2 cellular contexts compared by ENCODE assay signal in the genomic region with DNA sequence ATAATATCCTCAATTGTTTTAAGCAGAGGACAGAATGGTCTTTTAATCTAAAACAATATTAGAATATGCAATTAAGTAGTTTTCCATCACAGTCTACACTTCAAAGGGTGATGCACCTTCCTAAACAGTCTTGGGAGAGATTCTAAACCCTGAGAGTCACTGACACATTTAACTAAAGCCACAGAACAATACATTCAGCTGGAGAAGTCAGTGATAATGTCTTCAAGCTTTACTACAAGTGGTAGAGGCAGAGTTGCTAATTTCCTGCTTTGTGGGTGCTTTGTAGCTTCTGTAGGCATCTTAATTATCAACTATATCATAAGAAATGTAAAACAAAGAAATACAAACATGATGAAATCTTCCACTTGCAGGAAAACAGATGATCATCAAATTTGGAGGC.
TF ChIP-seq lines count a peak whose summit lies in the region.

No MANE protein-coding gene starts in this region.

TF ChIP-seq in liver, 16 proteins besides CTCF, POLR2A, EP300 and RAD21:
- no peak for TF ChIP-seq FOXA1 (IDR thresholded peaks at IDR 0.05)

TF ChIP-seq in HepG2, 621 proteins besides CTCF, POLR2A, EP300 and RAD21:
- no peak for TF ChIP-seq THAP11 (CRISPR knock-in tag; IDR thresholded peaks at IDR 0.05)
- no peak for TF ChIP-seq ZNF333 (CRISPR knock-in tag; IDR thresholded peaks at IDR 0.05; ENCODE audit: borderline replicate concordance)
- TF ChIP-seq ATF1 (CRISPR knock-in tag; IDR thresholded peaks at IDR 0.05), result no peak
- TF ChIP-seq SP4 (CRISPR knock-in tag; IDR thresholded peaks at IDR 0.05), result no peak
- no peak for TF ChIP-seq KDM2A (CRISPR knock-in tag; IDR thresholded peaks at IDR 0.05; ENCODE audit: borderline replicate concordance, low read depth)
- no peak for TF ChIP-seq SIX4 (CRISPR knock-in tag; IDR thresholded peaks at IDR 0.05)
- TF ChIP-seq USF2 (IDR thresholded peaks at IDR 0.05; ENCODE audit: low read depth, low read length), result no peak
- no peak for TF ChIP-seq USF2 (CRISPR knock-in tag; IDR thresholded peaks at IDR 0.05; ENCODE audit: borderline replicate concordance)
- no peak for TF ChIP-seq GMEB1 (CRISPR knock-in tag; IDR thresholded peaks at IDR 0.05; ENCODE audit: borderline replicate concordance)
- TF ChIP-seq, protein P1, sequence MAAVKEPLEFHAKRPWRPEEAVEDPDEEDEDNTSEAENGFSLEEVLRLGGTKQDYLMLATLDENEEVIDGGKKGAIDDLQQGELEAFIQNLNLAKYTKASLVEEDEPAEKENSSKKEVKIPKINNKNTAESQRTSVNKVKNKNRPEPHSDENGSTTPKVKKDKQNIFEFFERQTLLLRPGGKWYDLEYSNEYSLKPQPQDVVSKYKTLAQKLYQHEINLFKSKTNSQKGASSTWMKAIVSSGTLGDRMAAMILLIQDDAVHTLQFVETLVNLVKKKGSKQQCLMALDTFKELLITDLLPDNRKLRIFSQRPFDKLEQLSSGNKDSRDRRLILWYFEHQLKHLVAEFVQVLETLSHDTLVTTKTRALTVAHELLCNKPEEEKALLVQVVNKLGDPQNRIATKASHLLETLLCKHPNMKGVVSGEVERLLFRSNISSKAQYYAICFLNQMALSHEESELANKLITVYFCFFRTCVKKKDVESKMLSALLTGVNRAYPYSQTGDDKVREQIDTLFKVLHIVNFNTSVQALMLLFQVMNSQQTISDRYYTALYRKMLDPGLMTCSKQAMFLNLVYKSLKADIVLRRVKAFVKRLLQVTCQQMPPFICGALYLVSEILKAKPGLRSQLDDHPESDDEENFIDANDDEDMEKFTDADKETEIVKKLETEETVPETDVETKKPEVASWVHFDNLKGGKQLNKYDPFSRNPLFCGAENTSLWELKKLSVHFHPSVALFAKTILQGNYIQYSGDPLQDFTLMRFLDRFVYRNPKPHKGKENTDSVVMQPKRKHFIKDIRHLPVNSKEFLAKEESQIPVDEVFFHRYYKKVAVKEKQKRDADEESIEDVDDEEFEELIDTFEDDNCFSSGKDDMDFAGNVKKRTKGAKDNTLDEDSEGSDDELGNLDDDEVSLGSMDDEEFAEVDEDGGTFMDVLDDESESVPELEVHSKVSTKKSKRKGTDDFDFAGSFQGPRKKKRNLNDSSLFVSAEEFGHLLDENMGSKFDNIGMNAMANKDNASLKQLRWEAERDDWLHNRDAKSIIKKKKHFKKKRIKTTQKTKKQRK (IDR thresholded peaks at IDR 0.05; ENCODE audit: low read length), result no peak
- TF ChIP-seq NR2F6 (IDR thresholded peaks at IDR 0.05), result no peak
- TF ChIP-seq NR2F6 (CRISPR knock-in tag; IDR thresholded peaks at IDR 0.05), result no peak
- no peak for TF ChIP-seq SUZ12 (IDR thresholded peaks at IDR 0.05; ENCODE audit: low read depth, low read length)
- no peak for TF ChIP-seq ZC3H13 (CRISPR knock-in tag; IDR thresholded peaks at IDR 0.05)
- TF ChIP-seq RORA (CRISPR knock-in tag; IDR thresholded peaks at IDR 0.05), result no peak
- TF ChIP-seq ZNF383 (CRISPR knock-in tag; IDR thresholded peaks at IDR 0.05; ENCODE audit: borderline replicate concordance), result no peak
- TF ChIP-seq ZNF639 (CRISPR knock-in tag; conservative IDR thresholded peaks at IDR 0.05), result no peak
- no peak for TF ChIP-seq SRSF1 (optimal IDR thresholded peaks at IDR 0.05; ENCODE audit: low read depth, low read length)
